17 cellular contexts compared by ENCODE assay signal in the genomic region with DNA sequence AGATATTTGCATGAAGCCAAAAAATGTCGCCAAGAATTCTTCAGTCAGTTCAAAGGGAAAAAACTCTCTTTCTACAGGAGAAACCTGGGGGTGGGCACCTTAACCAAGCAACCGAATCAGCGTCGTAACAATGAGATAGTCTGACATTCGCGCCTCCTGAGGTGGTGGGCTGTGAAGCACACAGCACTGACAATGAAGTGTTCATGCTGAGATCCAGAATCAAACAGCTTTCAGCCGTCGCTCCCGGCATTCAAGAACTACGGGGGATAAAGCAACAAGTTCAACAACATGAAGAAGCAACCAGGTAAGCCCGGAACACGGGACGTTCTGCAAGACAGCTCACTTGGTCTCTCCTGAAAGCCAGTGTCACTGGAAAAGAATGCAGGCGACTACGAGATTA.
"Had no signal": no experiment of that assay in that cellular context is flagged by ENCODE, and none has a peak within 500 bp of the region (broad histone marks: within the 10 kb centered on the region; RNA-seq: fewer than 3 reads in every experiment).

No MANE protein-coding gene starts in this region.

- H3K27me3 Mint-ChIP-seq: activated CD4-positive, alpha-beta memory T cell treated with anti-CD3 and anti-CD28 coated beads, Interleukin-2, amount 10 ng/mL, durations not matched to agents 7 days and 5 days; activated CD4-positive, alpha-beta T cell treated with anti-CD3 and anti-CD28 coated beads for 36 hours; T-helper 17 cell had no signal

- H3K4me1 ChIP-seq: esophagus muscularis mucosa, right atrium auricular region, transverse colon had no signal

- H3K4me3 ChIP-seq: esophagus muscularis mucosa, lung, right atrium auricular region, skin epidermis, transverse colon had no signal

- H3K4me3 Mint-ChIP-seq: activated CD4-positive, alpha-beta memory T cell treated with anti-CD3 and anti-CD28 coated beads, Interleukin-2, amount 10 ng/mL, durations not matched to agents 7 days and 5 days; activated CD4-positive, alpha-beta T cell treated with anti-CD3 and anti-CD28 coated beads for 36 hours; activated T-cell treated with anti-CD3 and anti-CD28 coated beads, Interleukin-2, amount 50 U/mL, for 4 hours; T-helper 17 cell had no signal

- H3K27me3 ChIP-seq: esophagus muscularis mucosa, right atrium auricular region, transverse colon had no signal

- H3K9me3 Mint-ChIP-seq: activated CD4-positive, alpha-beta memory T cell treated with anti-CD3 and anti-CD28 coated beads, Interleukin-2, amount 10 ng/mL, durations not matched to agents 7 days and 5 days had no signal

- H3K9me3 ChIP-seq: esophagus muscularis mucosa, right atrium auricular region, transverse colon had no signal

- H3K4me1 Mint-ChIP-seq: activated CD4-positive, alpha-beta T cell treated with anti-CD3 and anti-CD28 coated beads for 36 hours had no signal

- H3K27ac ChIP-seq: esophagus muscularis mucosa, right atrium auricular region, skin epidermis, transverse colon, WERI-Rb-1 had no signal

- H3K27ac Mint-ChIP-seq: activated CD4-positive, alpha-beta memory T cell treated with anti-CD3 and anti-CD28 coated beads, Interleukin-2, amount 10 ng/mL, durations not matched to agents 7 days and 5 days; activated CD4-positive, alpha-beta T cell treated with anti-CD3 and anti-CD28 coated beads for 36 hours; progenitor cell of endocrine pancreas; T-helper 17 cell had no signal

- DNase-seq: activated CD4-positive, alpha-beta memory T cell treated with anti-CD3 and anti-CD28 coated beads, Interleukin-2, amount 10 ng/mL, durations not matched to agents 7 days and 5 days; activated CD4-positive, alpha-beta T cell treated with anti-CD3 and anti-CD28 coated beads for 36 hours; activated effector memory CD4-positive, alpha-beta T cell treated with Interleukin-2 at 50 U/mL for 16 hours; activated naive CD4-positive, alpha-beta T cell treated with anti-CD3 and anti-CD28 coated beads, Interleukin-2, amount 50 U/mL, for 16 hours; activated T-cell treated with anti-CD3 and anti-CD28 coated beads, Interleukin-2, amount 50 U/mL, for 4 hours; left cardiac atrium; stimulated activated CD4-positive, alpha-beta T cell treated with anti-CD3 and anti-CD28 coated beads, Interleukin-4, amount 100 ng/mL, for 4 hours; stimulated activated CD8-positive, alpha-beta memory T cell treated with anti-CD3 and anti-CD28 coated beads, Interleukin-4, amount 100 ng/mL, for 48 hours; stimulated activated naive CD4-positive, alpha-beta T cell treated with Interleukin-2 at 50 U/mL for 16 hours; T-helper 17 cell; transverse colon; WERI-Rb-1 had no signal

- H3K36me3 ChIP-seq: right atrium auricular region, transverse colon had no signal
